Comparison of ENCODE assay signal across 1 cellular context in genomic region chr3:64008952-64009351, GRCh38.
TF ChIP-seq lines count a peak whose summit lies in the region.

No MANE protein-coding gene starts in this region.

TF ChIP-seq in HepG2, 621 proteins besides CTCF, POLR2A, EP300 and RAD21:
- no peak for TF ChIP-seq HOMEZ (CRISPR knock-in tag; IDR thresholded peaks at IDR 0.05; ENCODE audit: low read depth)
- TF ChIP-seq MAFF (IDR thresholded peaks at IDR 0.05; ENCODE audit: low read depth, low read length) = peak; percentile 90
- peak; percentile 78 to 93 for TF ChIP-seq MAFK (conservative IDR thresholded peaks at IDR 0.05 in 1 of 2, IDR thresholded peaks at IDR 0.05 in 1 of 2; ENCODE audit: low read length in 2 of 2)
- TF ChIP-seq ATF6 (CRISPR knock-in tag; conservative IDR thresholded peaks at IDR 0.05) = no peak
- no peak for TF ChIP-seq NFKBIZ (CRISPR knock-in tag; IDR thresholded peaks at IDR 0.05)
- TF ChIP-seq ATF7 (IDR thresholded peaks at IDR 0.05) = no peak
- no peak for TF ChIP-seq ATF7 (CRISPR knock-in tag; IDR thresholded peaks at IDR 0.05)
- TF ChIP-seq TGIF2 (CRISPR knock-in tag; IDR thresholded peaks at IDR 0.05) = no peak
- no peak for TF ChIP-seq ZBTB7A (CRISPR knock-in tag; IDR thresholded peaks at IDR 0.05)
TF ChIP-seq in HepG2: peak in this region for 2.
